1 cellular context compared by ENCODE assay signal in the genomic region with DNA sequence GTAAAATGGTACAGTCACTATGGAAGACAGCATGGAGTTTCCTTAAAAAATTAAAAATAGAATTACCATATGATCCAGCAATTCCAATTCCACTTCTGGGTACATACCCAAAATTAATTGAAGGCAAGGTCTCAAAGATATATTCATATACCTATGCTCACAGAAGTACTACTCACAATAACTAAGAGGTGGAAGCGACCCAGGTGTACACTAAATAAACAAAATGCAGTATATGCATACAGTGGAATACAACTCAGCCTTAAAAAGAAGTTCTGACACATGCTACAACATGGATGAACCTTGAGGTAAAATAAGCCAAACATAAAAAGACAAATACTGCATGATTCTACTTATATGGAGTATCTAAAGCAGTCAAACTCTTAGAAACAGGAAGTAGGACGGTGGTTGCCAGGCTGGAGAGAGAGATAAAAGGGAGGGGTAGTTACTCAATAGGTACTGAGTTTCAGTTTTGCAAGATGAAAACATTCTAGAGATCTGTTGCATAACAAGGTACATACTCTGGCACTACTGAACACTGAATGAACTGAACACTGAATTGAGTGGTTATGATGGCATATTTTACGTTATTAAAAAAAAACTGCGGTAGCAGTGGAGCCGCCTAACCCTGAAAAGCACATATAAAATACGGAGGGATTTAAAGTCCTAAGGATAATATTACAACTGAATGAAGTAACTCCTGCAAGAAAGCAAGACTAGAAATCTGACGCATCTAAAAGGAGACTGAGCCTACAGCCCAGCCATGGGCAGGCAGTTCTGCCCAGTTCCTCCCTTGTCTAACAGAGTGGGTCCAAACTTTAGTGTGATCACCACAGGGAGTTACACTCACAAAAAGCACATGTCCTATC.
TF ChIP-seq lines count a peak whose summit lies in the region.

No MANE protein-coding gene starts in this region.

TF ChIP-seq in H1, 55 proteins besides CTCF, POLR2A, EP300 and RAD21:
- no peak for TF ChIP-seq SP2 (IDR thresholded peaks at IDR 0.05; ENCODE audit: low read length)
- TF ChIP-seq TCF12 (IDR thresholded peaks at IDR 0.05; ENCODE audit: low read depth, low read length): no peak
- TF ChIP-seq BACH1 (IDR thresholded peaks at IDR 0.05; ENCODE audit: low read length): no peak
- no peak for TF ChIP-seq ASH2L (IDR thresholded peaks at IDR 0.05; ENCODE audit: low read length)
- no peak for TF ChIP-seq CHD2 (IDR thresholded peaks at IDR 0.05; ENCODE audit: low read length)
- no peak for TF ChIP-seq USF2 (IDR thresholded peaks at IDR 0.05; ENCODE audit: low read length)
- no peak for TF ChIP-seq ATF2 (IDR thresholded peaks at IDR 0.05; ENCODE audit: low read length)
- TF ChIP-seq JUND (IDR thresholded peaks at IDR 0.05; ENCODE audit: low read length): no peak
